ENCODE assay signal across 27 cellular contexts in genomic region chr10:4046722-4047354, GRCh38.
"Had no signal": no experiment of that assay in that cellular context is flagged by ENCODE, and none has a peak within 500 bp of the region (broad histone marks: within the 10 kb centered on the region; RNA-seq: fewer than 3 reads in every experiment).

No MANE protein-coding gene starts in this region.

- H3K9me3 ChIP-seq: adrenal gland had no signal

- DNase-seq: activated CD4-positive, CD25-positive, alpha-beta regulatory T cell treated with anti-CD3 and anti-CD28 coated beads, Interleukin-2, amount 50 U/mL, for 72 hours; activated CD8-positive, alpha-beta memory T cell treated with anti-CD3 and anti-CD28 coated beads for 24 hours; activated CD8-positive, alpha-beta memory T cell treated with anti-CD3 and anti-CD28 coated beads, Interleukin-2, amount 50 U/mL, for 4 hours; activated T-cell treated with anti-CD3 and anti-CD28 coated beads, Interleukin-2, amount 50 U/mL, for 24 hours; adrenal gland; central memory CD4-positive, alpha-beta T cell; dorsolateral prefrontal cortex; effector memory CD8-positive, alpha-beta T cell; left cardiac atrium; mesendoderm; naive B cell; occipital lobe; stimulated activated CD4-positive, alpha-beta T cell treated with anti-CD3 and anti-CD28 coated beads, Interleukin-15, amount 100 ng/mL, for 24 hours; stimulated activated CD8-positive, alpha-beta memory T cell treated with anti-CD3 and anti-CD28 coated beads, Interleukin-4, amount 100 ng/mL, for 48 hours; stimulated activated naive B cell treated with anti-CD40 and anti-IgM and Interleukin-4, amounts not matched to agents 10 μg/mL and 1 μg/mL and 100 μg/mL, for 72 hours; T-cell; WERI-Rb-1 had no signal

- H3K27me3 ChIP-seq: adrenal gland, dorsolateral prefrontal cortex, gastroesophageal sphincter had no signal

- H3K4me1 ChIP-seq: adrenal gland had no signal

- H3K27ac ChIP-seq: adrenal gland, dorsolateral prefrontal cortex, WERI-Rb-1 had no signal

- FAIRE-seq: astrocyte, colon, endothelial cell of umbilical vein, TTC549 had no signal

- H3K4me3 ChIP-seq: adrenal gland, dorsolateral prefrontal cortex, smooth muscle cell had no signal

- ATAC-seq: activated naive CD4-positive, alpha-beta T cell treated with anti-CD3 and anti-CD28 coated beads, Interleukin-2, amount 50 U/mL, for 72 hours; activated T-helper 17 cell treated with anti-CD3 and anti-CD28 coated beads, Interleukin-2, amount 50 U/mL, for 72 hours; effector memory CD8-positive, alpha-beta T cell; esophagus mucosa; gastroesophageal sphincter; left cardiac atrium; sciatic nerve; T-cell had no signal

- H3K4me2 ChIP-seq: smooth muscle cell had no signal

- H3K36me3 ChIP-seq: adrenal gland, gastroesophageal sphincter, WERI-Rb-1 had no signal
